8 cellular contexts compared by ENCODE assay signal in the genomic region with DNA sequence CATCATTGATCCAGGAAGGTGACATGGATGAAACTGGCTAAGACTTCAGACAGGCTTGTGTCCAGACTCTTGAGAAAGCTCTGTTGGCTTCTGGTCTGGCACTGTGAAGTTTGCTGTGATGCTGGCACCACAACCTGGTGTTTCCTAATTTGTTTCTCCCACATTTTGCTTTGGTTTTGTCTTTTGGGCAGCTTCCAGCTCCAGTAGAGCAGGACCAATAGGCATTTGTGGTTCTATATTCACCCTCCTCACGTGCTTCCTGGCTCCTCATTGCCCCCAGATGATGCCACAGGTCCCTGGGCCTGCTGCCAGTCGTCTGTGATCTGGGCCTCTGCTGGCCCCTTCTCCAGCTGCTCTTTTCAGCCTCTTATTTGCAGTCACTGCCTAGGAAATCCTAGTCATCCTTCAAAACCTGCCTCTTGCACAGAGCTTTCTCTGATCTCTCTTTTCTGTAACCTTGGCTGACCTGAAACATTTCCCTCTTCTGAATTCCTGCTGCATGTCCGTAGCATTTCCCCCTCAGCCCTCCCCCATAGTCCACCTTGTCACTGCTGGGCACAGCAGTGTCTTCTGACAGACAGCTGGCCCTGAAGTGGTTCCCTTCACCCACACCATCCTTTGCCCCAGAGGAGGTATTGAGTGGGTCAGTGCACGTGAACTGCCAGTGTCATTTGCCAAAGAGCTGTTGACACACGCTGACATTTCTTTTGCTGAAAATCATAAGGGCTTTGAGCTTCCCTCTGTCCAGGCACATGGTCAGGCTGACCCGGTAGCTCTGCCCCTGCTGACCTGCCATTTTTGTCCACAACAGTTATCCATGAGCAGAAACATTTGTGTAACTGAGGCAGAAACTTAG.
DNase-seq lines count a peak whose midpoint lies in the region; ATAC-seq, FAIRE-seq and TF ChIP-seq lines count a peak whose summit lies in the region.

No MANE protein-coding gene starts in this region.

- H3K4me2 ChIP-seq in smooth muscle cell = no peak overlapping the region

- no peak overlapping the region for H2AFZ ChIP-seq in smooth muscle cell (ENCODE audit: low read depth)

- peaks cover 38% of the 10 kb centered on the region for H3K4me1 Mint-ChIP-seq in chondrocyte (ENCODE audit: low read depth)
- H3K4me1 Mint-ChIP-seq in natural killer cell treated with Interleukin-12 subunit alpha and Interleukin-12 subunit beta and Interleukin-15 and Interleukin-18, amount 100 ng/mL, for 72 hours (ENCODE audit: low read depth in 2 of 2) = peaks cover 50 to 63% of the 10 kb centered on the region in 2 donors

- peak overlapping the region; percentile 89 for H3K27ac Mint-ChIP-seq in chondrocyte (ENCODE audit: unreplicated experiment)
- H3K27ac Mint-ChIP-seq in natural killer cell treated with Interleukin-12 subunit alpha and Interleukin-12 subunit beta and Interleukin-15 and Interleukin-18, amount 100 ng/mL, for 72 hours = peak overlapping the region; percentile 61 to 86

- H3K27me3 ChIP-seq in BE2C = no peaks in the 10 kb centered on the region
- no peaks in the 10 kb centered on the region for H3K27me3 ChIP-seq in smooth muscle cell (ENCODE audit: low read depth)

- H3K4me3 Mint-ChIP-seq in chondrocyte (ENCODE audit: unreplicated experiment) = no peak overlapping the region
- H3K4me3 Mint-ChIP-seq in natural killer cell treated with Interleukin-12 subunit alpha and Interleukin-12 subunit beta and Interleukin-15 and Interleukin-18, amount 100 ng/mL, for 72 hours = peak overlapping the region; percentile 27

- H3K9me3 ChIP-seq in BE2C (no peaks in the 10 kb centered on the region), smooth muscle cell (replicated peaks; ENCODE audit: low read depth) (no peaks in the 10 kb centered on the region)

- H3K27ac ChIP-seq in smooth muscle cell (ENCODE audit: low read depth) = no peak overlapping the region

- H3K4me3 ChIP-seq in BE2C (ENCODE audit: low read depth, low read length) (no peak overlapping the region), smooth muscle cell (no peak overlapping the region)

- no peak for FAIRE-seq in D721Med (lab: Jason Lieb, UNC)

- H3K9me3 Mint-ChIP-seq in chondrocyte (ENCODE audit: low read depth) = no peaks in the 10 kb centered on the region
- H3K9me3 Mint-ChIP-seq in natural killer cell treated with Interleukin-12 subunit alpha and Interleukin-12 subunit beta and Interleukin-15 and Interleukin-18, amount 100 ng/mL, for 72 hours = no peaks in the 10 kb centered on the region

- peaks cover 8% of the 10 kb centered on the region for H3K79me2 ChIP-seq in smooth muscle cell (ENCODE audit: low read depth)

- POLR2A ChIA-PET in HEK293T (lab: Yijun Ruan, JAX) = no interaction called here

- no peak for TF ChIP-seq CTCF in BE2C (IDR thresholded peaks at IDR 0.05; ENCODE audit: low read depth, low read length)
- TF ChIP-seq CTCF in chondrocyte (IDR thresholded peaks at IDR 0.05) = no peak
- no peak for TF ChIP-seq CTCF in smooth muscle cell (IDR thresholded peaks at IDR 0.05; ENCODE audit: borderline replicate concordance, insufficient read depth, poor library complexity, severe bottlenecking)
- no peak for TF ChIP-seq CTCF in D721Med (IDR thresholded peaks at IDR 0.05; ENCODE audit: insufficient read depth, missing control alignments)

- peaks cover 24% of the 10 kb centered on the region for H3K36me3 ChIP-seq in BE2C
- no peaks in the 10 kb centered on the region for H3K36me3 ChIP-seq in smooth muscle cell (ENCODE audit: low read depth)

- peaks cover 80% of the 10 kb centered on the region for H4K20me1 ChIP-seq in smooth muscle cell (ENCODE audit: low read depth)

- no peaks in the 10 kb centered on the region for H3F3A ChIP-seq in smooth muscle cell (ENCODE audit: low read depth)

- CTCF ChIA-PET in HEK293T (lab: Yijun Ruan, JAX) = interaction anchor here (0.5 kb wide), 1 partner anchor 161 kb away, joined by 3 read pairs; no protein-coding TSS in a partner anchor

- no peak overlapping the region for H3K9ac ChIP-seq in smooth muscle cell (ENCODE audit: low read depth)

- peaks cover 27% of the 10 kb centered on the region for H3K36me3 Mint-ChIP-seq in chondrocyte (ENCODE audit: low read depth)
- peaks cover 17% of the 10 kb centered on the region for H3K36me3 Mint-ChIP-seq in natural killer cell treated with Interleukin-12 subunit alpha and Interleukin-12 subunit beta and Interleukin-15 and Interleukin-18, amount 100 ng/mL, for 72 hours

- no peaks in the 10 kb centered on the region for H3K27me3 Mint-ChIP-seq in chondrocyte (ENCODE audit: low read depth)
- H3K27me3 Mint-ChIP-seq in natural killer cell treated with Interleukin-12 subunit alpha and Interleukin-12 subunit beta and Interleukin-15 and Interleukin-18, amount 100 ng/mL, for 72 hours = no peaks in the 10 kb centered on the region

- DNase-seq in BE2C = peak; percentile 65
- peak; percentile 83 for DNase-seq in NCI-H1105 (lab: John Stamatoyannopoulos, UW)
- no peak for DNase-seq in chondrocyte (ENCODE audit: low spot score)
- no peak for DNase-seq in natural killer cell treated with Interleukin-12 subunit alpha and Interleukin-12 subunit beta and Interleukin-15 and Interleukin-18, amount 100 ng/mL, for 72 hours (ENCODE audit: low spot score)
- no peak for DNase-seq in smooth muscle cell (lab: John Stamatoyannopoulos, UW; ENCODE audit: unreplicated experiment)
- no peak for DNase-seq in HEK293T (ENCODE audit: extremely low spot score)
- no peak for DNase-seq in D721Med (ENCODE audit: insufficient read length, low spot score)

- ATAC-seq in natural killer cell treated with Interleukin-12 subunit alpha and Interleukin-12 subunit beta and Interleukin-15 and Interleukin-18, amount 100 ng/mL, for 72 hours = no peak
- ATAC-seq in HG02884 (IDR thresholded peaks at IDR 0.05; ENCODE audit: unreplicated experiment) = no peak

- H3K4me1 ChIP-seq in BE2C (peaks cover 29% of the 10 kb centered on the region), smooth muscle cell (ENCODE audit: low read depth) (no peaks in the 10 kb centered on the region)

- WGBS in smooth muscle cell (ENCODE audit: low lambda C conversion rate) = 88% methylated on average over 6 of the region's 6 CpGs

TF ChIP-seq in HEK293T, 16 proteins besides CTCF, POLR2A, EP300 and RAD21:
- no peak for TF ChIP-seq FOXM1 (IDR thresholded peaks at IDR 0.05; ENCODE audit: borderline replicate concordance)
- no peak for TF ChIP-seq LEF1 (IDR thresholded peaks at IDR 0.05; ENCODE audit: borderline replicate concordance)

Comparison
In these comparisons a context has a peak if more than half of its experiments do, and no peak if none do; other contexts are left out.
1. DNase-seq: peak in BE2C (single experiment) and NCI-H1105 (single experiment); none in chondrocyte (single experiment), natural killer cell treated with Interleukin-12 subunit alpha and Interleukin-12 subunit beta and Interleukin-15 and Interleukin-18, amount 100 ng/mL, for 72 hours (single experiment), smooth muscle cell (single experiment), HEK293T (single experiment) and D721Med (single experiment).